ENCODE assay signal across 8 cellular contexts in the genomic region with DNA sequence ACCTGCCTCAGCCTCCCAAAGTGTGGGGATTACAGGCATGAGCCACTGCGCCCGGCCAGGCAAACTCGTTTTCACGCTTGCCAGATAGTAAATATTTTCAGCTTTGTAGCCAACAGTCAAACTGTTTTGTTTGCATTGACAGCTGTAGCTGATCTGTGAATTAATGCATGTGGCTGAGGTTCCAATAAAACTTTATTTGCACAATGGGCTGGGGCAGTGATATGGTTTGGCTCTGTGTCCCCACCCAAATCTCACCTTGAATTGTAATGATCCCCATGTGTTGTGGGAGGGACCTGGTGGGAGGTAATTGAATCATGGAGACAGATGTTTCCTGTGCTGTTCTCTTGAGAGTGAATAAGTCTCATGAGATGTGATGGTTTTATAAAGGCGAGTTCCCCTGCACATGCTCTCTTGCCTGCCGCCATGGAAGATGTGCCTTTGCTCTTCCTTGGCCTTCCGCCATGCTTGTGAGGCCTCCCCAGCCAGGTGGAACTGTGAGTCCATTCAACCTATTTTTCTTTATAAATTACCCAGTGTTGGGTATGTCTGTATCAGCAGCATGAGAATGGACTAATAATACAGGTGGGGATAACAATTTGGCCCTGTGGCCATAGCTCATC.
"Had no signal": no experiment of that assay in that cellular context is flagged by ENCODE, and none has a peak within 500 bp of the region (broad histone marks: within the 10 kb centered on the region; RNA-seq: fewer than 3 reads in every experiment).

No MANE protein-coding gene starts in this region.

- H2AFZ ChIP-seq: GM23338 had no signal

- H3K27ac ChIP-seq: HL-60 had no signal

- DNase-seq: H9, HCEC 1CT, IMR-90, KBM-7 had no signal

- H3K4me3 ChIP-seq: GM23338 had no signal

- ATAC-seq: GM23338 had no signal

- H3K4me2 ChIP-seq: GM23338 had no signal

- FAIRE-seq: H1, H54 had no signal
